In genomic region chr2:218281449-218281848, GRCh38 we compare ENCODE assay signal across 9 cellular contexts. TPM values are rescaled to one million over a fixed set of nuclear protein-coding genes. Genes with fewer than 3 reads are reported as not detected.
DNase-seq lines count a peak whose midpoint lies in the region; ATAC-seq and TF ChIP-seq lines count a peak whose summit lies in the region.
"Had no signal": no experiment of that assay in that cellular context is flagged by ENCODE, and none has a peak within 500 bp of the region (broad histone marks: within the 10 kb centered on the region; RNA-seq: fewer than 3 reads in every experiment).

No MANE protein-coding gene starts in this region.

- no peaks in the 10 kb centered on the region for H3K9me3 Mint-ChIP-seq in activated naive CD4-positive, alpha-beta T cell treated with anti-CD3 and anti-CD28 coated beads, Interleukin-2, amount 10 ng/mL, durations not matched to agents 7 days and 5 days
- no peaks in the 10 kb centered on the region for H3K9me3 Mint-ChIP-seq in naive thymus-derived CD4-positive, alpha-beta T cell

- no peaks in the 10 kb centered on the region for H3K27me3 ChIP-seq in naive thymus-derived CD4-positive, alpha-beta T cell (ENCODE audit: control insufficient read depth in 2 of 2, insufficient read depth in 2 of 2, low read length in 2 of 2)

- WGBS in urinary bladder: 64% methylated on average over 3 of the region's 3 CpGs

- intact Hi-C loops in naive thymus-derived CD4-positive, alpha-beta T cell (cut with micrococcal nuclease): loop anchor here (10.0 kb wide), 2 partner anchors 613 to 973 kb away; partner anchors contain the start of genes TUBA4A (in 1 of the 2) and TUBA4B (in 1 of the 2)

- H3K4me3 Mint-ChIP-seq in activated naive CD4-positive, alpha-beta T cell treated with anti-CD3 and anti-CD28 coated beads, Interleukin-2, amount 10 ng/mL, durations not matched to agents 7 days and 5 days: no peak overlapping the region
- H3K4me3 Mint-ChIP-seq in naive thymus-derived CD4-positive, alpha-beta T cell: peak overlapping the region in 3 of 10 donors; percentile 44 to 58 (median 50)

- peak overlapping the region; percentile 77 for H3K27ac Mint-ChIP-seq in activated naive CD4-positive, alpha-beta T cell treated with anti-CD3 and anti-CD28 coated beads, Interleukin-2, amount 10 ng/mL, durations not matched to agents 7 days and 5 days
- peak overlapping the region in 6 of 9 donors; percentile 49 to 91 (median 82) for H3K27ac Mint-ChIP-seq in naive thymus-derived CD4-positive, alpha-beta T cell

- no peak for TF ChIP-seq CTCF in epithelial cell of esophagus (IDR thresholded peaks at IDR 0.05; ENCODE audit: insufficient read depth, low read depth, low read length, missing control alignments)

- no peak overlapping the region for H3K27ac ChIP-seq in naive thymus-derived CD4-positive, alpha-beta T cell (ENCODE audit: low read depth, low read length)
- peak overlapping the region; percentile 88 for H3K27ac ChIP-seq in urinary bladder (ENCODE audit: low read depth)

- peaks cover 39% of the 10 kb centered on the region for H3K4me1 Mint-ChIP-seq in activated naive CD4-positive, alpha-beta T cell treated with anti-CD3 and anti-CD28 coated beads, Interleukin-2, amount 10 ng/mL, durations not matched to agents 7 days and 5 days
- peaks cover 21 to 55% (median 43%) of the 10 kb centered on the region in 7 donors for H3K4me1 Mint-ChIP-seq in naive thymus-derived CD4-positive, alpha-beta T cell

- peaks cover 36 to 38% of the 10 kb centered on the region in 2 donors for H3K4me1 ChIP-seq in naive thymus-derived CD4-positive, alpha-beta T cell (ENCODE audit: control insufficient read depth in 2 of 2, insufficient read depth in 2 of 2, low read length in 2 of 2)
- peaks cover 9% of the 10 kb centered on the region for H3K4me1 ChIP-seq in urinary bladder (ENCODE audit: insufficient read depth)

- peaks cover 46% of the 10 kb centered on the region for H3K36me3 Mint-ChIP-seq in activated naive CD4-positive, alpha-beta T cell treated with anti-CD3 and anti-CD28 coated beads, Interleukin-2, amount 10 ng/mL, durations not matched to agents 7 days and 5 days
- peaks cover 4 to 30% (median 7%) of the 10 kb centered on the region in 5 donors for H3K36me3 Mint-ChIP-seq in naive thymus-derived CD4-positive, alpha-beta T cell

- DNase-seq in activated naive CD4-positive, alpha-beta T cell treated with anti-CD3 and anti-CD28 coated beads, Interleukin-2, amount 10 ng/mL, durations not matched to agents 7 days and 5 days: no peak
- no peak for DNase-seq in activated naive CD4-positive, alpha-beta T cell treated with Interleukin-2 at 50 U/mL for 16 hours
- DNase-seq in epithelial cell of esophagus (ENCODE audit: low read depth): peak; percentile 67
- no peak for DNase-seq in naive thymus-derived CD4-positive, alpha-beta T cell
- DNase-seq in stimulated activated CD8-positive, alpha-beta memory T cell treated with anti-CD3 and anti-CD28 coated beads, Interleukin-4, amount 100 ng/mL, for 48 hours: no peak
- DNase-seq: activated CD4-positive, CD25-positive, alpha-beta regulatory T cell treated with anti-CD3 and anti-CD28 coated beads, Interleukin-2, amount 50 U/mL, for 72 hours had no signal

- CTCF ChIA-PET in activated naive CD4-positive, alpha-beta T cell treated with anti-CD3 and anti-CD28 coated beads, Interleukin-2, amount 10 ng/mL, durations not matched to agents 7 days and 5 days (lab: Charles Lee): no interaction called here
- CTCF ChIA-PET in naive thymus-derived CD4-positive, alpha-beta T cell (lab: Charles Lee): interaction anchor here (0.6 to 3.3 kb wide), 2 partner anchors 9 to 72 kb away, joined by 3 to 18 read pairs; no protein-coding TSS in a partner anchor

- H3K27me3 Mint-ChIP-seq in activated naive CD4-positive, alpha-beta T cell treated with anti-CD3 and anti-CD28 coated beads, Interleukin-2, amount 10 ng/mL, durations not matched to agents 7 days and 5 days: no peaks in the 10 kb centered on the region
- no peaks in the 10 kb centered on the region for H3K27me3 Mint-ChIP-seq in naive thymus-derived CD4-positive, alpha-beta T cell

- peaks cover 12 to 65% (median 28%) of the 10 kb centered on the region in 3 experiments for H3K36me3 ChIP-seq in naive thymus-derived CD4-positive, alpha-beta T cell (ENCODE audit: control insufficient read depth in 2 of 3, insufficient read depth in 3 of 3, low read length in 3 of 3)
- H3K36me3 ChIP-seq in urinary bladder (ENCODE audit: insufficient read depth): peaks cover 7% of the 10 kb centered on the region

- no peak for ATAC-seq in naive thymus-derived CD4-positive, alpha-beta T cell
- ATAC-seq in GM21619 (IDR thresholded peaks at IDR 0.05; ENCODE audit: unreplicated experiment) (no peak), GM21367 (IDR thresholded peaks at IDR 0.05; ENCODE audit: unreplicated experiment) (no peak)

- POLR2A ChIA-PET in naive thymus-derived CD4-positive, alpha-beta T cell (lab: Charles Lee): interaction anchor here (4.6 to 6.8 kb wide), 2 partner anchors 8 to 9 kb away, joined by 30 to 125 read pairs; partner anchors contain the start of genes AAMP, PNKD and TMBIM1

- H3K4me3 ChIP-seq in epithelial cell of esophagus (ENCODE audit: low read length) (no peak overlapping the region), urinary bladder (ENCODE audit: low read depth, low read length) (no peak overlapping the region)
- H3K4me3 ChIP-seq in naive thymus-derived CD4-positive, alpha-beta T cell (ENCODE audit: low read length): no peak overlapping the region

- no peaks in the 10 kb centered on the region for H3K9me3 ChIP-seq in naive thymus-derived CD4-positive, alpha-beta T cell (ENCODE audit: control insufficient read depth in 2 of 3, low read length in 3 of 3)

RNA-seq across cellular contexts. Expression of gene TMBIM1, which starts 10.9 kb away (rescaled TPM):
- 100 to 1,000 TPM in 2 of 5 experiments, 10 to 100 TPM in 3; 51.7 to 112 (median 83.8) TPM for total RNA-seq in naive thymus-derived CD4-positive, alpha-beta T cell
- 100 to 1,000 TPM in 1 of 2 donors, 10 to 100 TPM in 1; 92.4 to 115 TPM for polyA plus RNA-seq in naive thymus-derived CD4-positive, alpha-beta T cell
- total RNA-seq in urinary bladder: 127 TPM
- 180 TPM for polyA plus RNA-seq in urinary bladder

RNA-seq across cellular contexts. Expression of gene PNKD, which starts 11.1 kb away (rescaled TPM):
- 10 to 100 TPM; 18.5 to 38.4 (median 25.2) TPM for total RNA-seq in naive thymus-derived CD4-positive, alpha-beta T cell
- 100 to 1,000 TPM in 1 of 2 donors, 10 to 100 TPM in 1; 92.2 to 108 TPM for polyA plus RNA-seq in naive thymus-derived CD4-positive, alpha-beta T cell
- total RNA-seq in urinary bladder: 24.6 TPM
- polyA plus RNA-seq in urinary bladder: 92.7 TPM

RNA-seq across cellular contexts. Expression of gene AAMP, which starts 11.5 kb away (rescaled TPM):
- total RNA-seq in naive thymus-derived CD4-positive, alpha-beta T cell: 10 to 100 TPM; 54.1 to 67.0 (median 61.2) TPM
- polyA plus RNA-seq in naive thymus-derived CD4-positive, alpha-beta T cell: 100 to 1,000 TPM in 1 of 2 donors, 10 to 100 TPM in 1; 98.6 to 108 TPM
- total RNA-seq in urinary bladder: 75.9 TPM
- polyA plus RNA-seq in urinary bladder: 139 TPM

RNA-seq across cellular contexts. Expression of gene GPBAR1, which starts 20.6 kb away (rescaled TPM):
- total RNA-seq in naive thymus-derived CD4-positive, alpha-beta T cell: 10 to 100 TPM in 1 of 5 experiments, 1 to 10 TPM in 3, under 1 TPM in 1; 0.80 to 12.9 (median 1.9) TPM
- polyA plus RNA-seq in naive thymus-derived CD4-positive, alpha-beta T cell: under 1 TPM; 0.15 to 0.27 TPM
- total RNA-seq in urinary bladder: 1.6 TPM
- 19.3 TPM for polyA plus RNA-seq in urinary bladder
